ENCODE assay signal across 21 cellular contexts in the genomic region with DNA sequence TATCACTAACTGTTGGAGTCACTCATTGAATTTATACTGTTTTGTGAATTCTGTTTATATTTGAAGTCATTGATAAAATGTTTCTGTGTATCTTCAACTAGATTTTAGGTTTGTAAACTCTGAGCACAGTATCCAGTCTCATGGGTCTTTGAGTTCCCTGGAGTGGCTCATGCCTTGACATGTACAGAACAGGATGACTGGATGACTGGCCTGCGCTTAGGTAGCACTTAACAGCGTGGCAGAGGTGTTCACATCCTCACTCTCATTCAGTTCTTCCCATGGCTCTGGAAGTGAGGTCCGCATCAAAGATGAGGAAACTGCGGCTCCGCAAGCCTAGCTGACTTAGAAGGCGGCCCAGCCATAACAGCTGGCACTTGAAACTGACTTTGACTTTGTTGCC.
A peak's percentile ranks its signal among the peaks of the same experiment; 100 is the strongest.
DNase-seq lines count a peak whose midpoint lies in the region; ATAC-seq, FAIRE-seq and TF ChIP-seq lines count a peak whose summit lies in the region.
"Had no signal": no experiment of that assay in that cellular context is flagged by ENCODE, and none has a peak within 500 bp of the region (broad histone marks: within the 10 kb centered on the region; RNA-seq: fewer than 3 reads in every experiment).

No MANE protein-coding gene starts in this region.

- H3K4me3 ChIP-seq in breast epithelium (no peak overlapping the region), epithelial cell of esophagus (ENCODE audit: low read length) (no peak overlapping the region), keratinocyte (ENCODE audit: control insufficient read depth in 2 of 3, extremely low read depth in 1 of 3, insufficient read depth in 2 of 3, low read depth in 1 of 3, low read length in 3 of 3) (no peak overlapping the region), HAP-1 (no peak overlapping the region)
- H3K4me3 ChIP-seq: A549 had no signal

- peak overlapping the region; percentile 44 for H3K4me2 ChIP-seq in keratinocyte (ENCODE audit: control insufficient read depth, extremely low read depth, insufficient read depth, low read depth, low read length)
- H3K4me2 ChIP-seq: A549 had no signal

- no peak overlapping the region for H3K9ac ChIP-seq in keratinocyte (ENCODE audit: control insufficient read depth, extremely low read depth, insufficient read depth, low read length)

- H3K9me1 ChIP-seq in keratinocyte (ENCODE audit: control insufficient read depth, extremely low read depth, insufficient read depth, low read length), result no peaks in the 10 kb centered on the region

- in situ Hi-C loops in HAP-1 (cut with MboI; ENCODE audit: low sequenced_read_pairs), result no loop called here

- H3K27ac Mint-ChIP-seq in MCF 10A (ENCODE audit: low read depth, unreplicated experiment), result peak overlapping the region; percentile 49
- H3K27ac Mint-ChIP-seq: CD4-positive, alpha-beta T cell; H9 had no signal

- dilution Hi-C loops in keratinocyte (cut with MboI; ENCODE audit: extremely low pct_ligation_motif_present, low sequenced_read_pairs), result no loop called here

- intact Hi-C loops in MCF 10A (cut with micrococcal nuclease) (no loop called here), breast epithelium (cut with DNase I; ENCODE audit: low total_unique reads) (no loop called here)

- H3K79me2 ChIP-seq in keratinocyte (ENCODE audit: control insufficient read depth, insufficient read depth, low read length), result no peaks in the 10 kb centered on the region

- H3K9me3 Mint-ChIP-seq in MCF 10A (ENCODE audit: unreplicated experiment), result no peaks in the 10 kb centered on the region
- H3K9me3 Mint-ChIP-seq: CD4-positive, alpha-beta T cell; H9 had no signal

- no peaks in the 10 kb centered on the region for H3K36me3 ChIP-seq in breast epithelium
- no peaks in the 10 kb centered on the region for H3K36me3 ChIP-seq in keratinocyte (ENCODE audit: control insufficient read depth in 2 of 2, extremely low read depth in 1 of 2, insufficient read depth in 2 of 2, low read length in 2 of 2)
- no peaks in the 10 kb centered on the region for H3K36me3 ChIP-seq in HAP-1 (replicated peaks)

- H2AFZ ChIP-seq in keratinocyte (ENCODE audit: control insufficient read depth, low read length), result peak overlapping the region; percentile 63

- H4K20me1 ChIP-seq in keratinocyte (ENCODE audit: control insufficient read depth, extremely low read depth, insufficient read depth, low read length), result no peaks in the 10 kb centered on the region

- H3K27ac ChIP-seq in breast epithelium (no peak overlapping the region), keratinocyte (ENCODE audit: control insufficient read depth, insufficient read depth, low read length) (peak overlapping the region; percentile 32)
- H3K27ac ChIP-seq: 22Rv1, A549, C4-2B, HL-60 had no signal

- H3K4me1 Mint-ChIP-seq in MCF 10A (ENCODE audit: insufficient read depth, unreplicated experiment), result peaks cover 27% of the 10 kb centered on the region

- CTCF ChIA-PET in MCF 10A (lab: Yijun Ruan, JAX), result interaction anchor here (0.5 kb wide), 1 partner anchor 90 kb away, joined by 3 read pairs; no protein-coding TSS in a partner anchor

- BruUV-seq in MCF 10A (replicated peaks; lab: Mats Ljungman, UMichigan), result no TSS peak

- no peaks in the 10 kb centered on the region for H3K36me3 Mint-ChIP-seq in MCF 10A (ENCODE audit: insufficient read depth, unreplicated experiment)

- H3K27me3 Mint-ChIP-seq in MCF 10A (ENCODE audit: insufficient read depth, unreplicated experiment), result no peaks in the 10 kb centered on the region
- H3K27me3 Mint-ChIP-seq: CD4-positive, alpha-beta T cell had no signal

- H3K4me1 ChIP-seq in breast epithelium (no peaks in the 10 kb centered on the region), keratinocyte (ENCODE audit: control insufficient read depth, extremely low read depth, insufficient read depth, low read length) (peaks cover 36% of the 10 kb centered on the region), HAP-1 (no peaks in the 10 kb centered on the region)
- H3K4me1 ChIP-seq: A549 had no signal

- POLR2A ChIA-PET in MCF 10A (lab: Yijun Ruan, JAX), result interaction anchor here (0.6 kb wide), 1 partner anchor 1669 kb away, joined by 3 read pairs; no protein-coding TSS in a partner anchor

- no peak overlapping the region for H3K4me3 Mint-ChIP-seq in MCF 10A (ENCODE audit: unreplicated experiment)
- H3K4me3 Mint-ChIP-seq: CD4-positive, alpha-beta T cell; H9 had no signal

- TF ChIP-seq POLR2A in breast epithelium (IDR thresholded peaks at IDR 0.05), result no peak

- TF ChIP-seq CTCF in MCF 10A (IDR thresholded peaks at IDR 0.05; ENCODE audit: unreplicated experiment) (no peak), breast epithelium (IDR thresholded peaks at IDR 0.05) (no peak), epithelial cell of esophagus (IDR thresholded peaks at IDR 0.05; ENCODE audit: insufficient read depth, low read depth, low read length, missing control alignments) (no peak), keratinocyte (optimal IDR thresholded peaks at IDR 0.05 in 1 of 3, IDR thresholded peaks at IDR 0.05 in 1 of 3, conservative IDR thresholded peaks at IDR 0.05 in 1 of 3; ENCODE audit: extremely low read depth in 1 of 3, insufficient read depth in 2 of 3, low read length in 3 of 3) (no peak)

- no peaks in the 10 kb centered on the region for H3K9me3 ChIP-seq in breast epithelium
- no peaks in the 10 kb centered on the region for H3K9me3 ChIP-seq in keratinocyte (ENCODE audit: control insufficient read depth, low read depth, low read length)
- no peaks in the 10 kb centered on the region for H3K9me3 ChIP-seq in HAP-1
- H3K9me3 ChIP-seq: A549 had no signal

- no peak for ATAC-seq in HG02798 (IDR thresholded peaks at IDR 0.05; ENCODE audit: poor library complexity, unreplicated experiment)
- ATAC-seq: A549, HepG2 had no signal

- DNase-seq in MCF 10A (ENCODE audit: unreplicated experiment) (no peak), breast epithelium (ENCODE audit: low spot score in 2 of 2) (no peak), epithelial cell of esophagus (ENCODE audit: low read depth) (peak; percentile 90), keratinocyte (ENCODE audit: low read depth, low spot score) (peak; percentile 33), glomerular visceral epithelial cell (ENCODE audit: extremely low spot score) (no peak), NCI-H526 (lab: John Stamatoyannopoulos, UW) (no peak), HAP-1 (ENCODE audit: low spot score in 2 of 2) (no peak)
- DNase-seq: AML-193; CD4-positive, alpha-beta T cell; DMS153; DMS79; GDM1; H9 had no signal

- H3K27me3 ChIP-seq in breast epithelium (no peaks in the 10 kb centered on the region), keratinocyte (ENCODE audit: control insufficient read depth, extremely low read depth, insufficient read depth, low read length) (no peaks in the 10 kb centered on the region), HAP-1 (ENCODE audit: low read depth) (0 out of 2 replicates have a peak, but pooled peaks cover 2% of the 10 kb centered on the region)

- FAIRE-seq in keratinocyte (lab: Jason Lieb, UNC), result peak; percentile 100
- FAIRE-seq: H1, HepG2, HTR-8/SVneo had no signal

Comparison
In these comparisons a context has a peak if more than half of its experiments do, and no peak if none do; other contexts are left out.
1. DNase-seq: peak in epithelial cell of esophagus (single experiment) and keratinocyte (single experiment); none in MCF 10A (single experiment), breast epithelium (0 of 2), glomerular visceral epithelial cell (single experiment), NCI-H526 (0 of 2) and HAP-1 (0 of 2).